8 cellular contexts compared by ENCODE assay signal in the genomic region with DNA sequence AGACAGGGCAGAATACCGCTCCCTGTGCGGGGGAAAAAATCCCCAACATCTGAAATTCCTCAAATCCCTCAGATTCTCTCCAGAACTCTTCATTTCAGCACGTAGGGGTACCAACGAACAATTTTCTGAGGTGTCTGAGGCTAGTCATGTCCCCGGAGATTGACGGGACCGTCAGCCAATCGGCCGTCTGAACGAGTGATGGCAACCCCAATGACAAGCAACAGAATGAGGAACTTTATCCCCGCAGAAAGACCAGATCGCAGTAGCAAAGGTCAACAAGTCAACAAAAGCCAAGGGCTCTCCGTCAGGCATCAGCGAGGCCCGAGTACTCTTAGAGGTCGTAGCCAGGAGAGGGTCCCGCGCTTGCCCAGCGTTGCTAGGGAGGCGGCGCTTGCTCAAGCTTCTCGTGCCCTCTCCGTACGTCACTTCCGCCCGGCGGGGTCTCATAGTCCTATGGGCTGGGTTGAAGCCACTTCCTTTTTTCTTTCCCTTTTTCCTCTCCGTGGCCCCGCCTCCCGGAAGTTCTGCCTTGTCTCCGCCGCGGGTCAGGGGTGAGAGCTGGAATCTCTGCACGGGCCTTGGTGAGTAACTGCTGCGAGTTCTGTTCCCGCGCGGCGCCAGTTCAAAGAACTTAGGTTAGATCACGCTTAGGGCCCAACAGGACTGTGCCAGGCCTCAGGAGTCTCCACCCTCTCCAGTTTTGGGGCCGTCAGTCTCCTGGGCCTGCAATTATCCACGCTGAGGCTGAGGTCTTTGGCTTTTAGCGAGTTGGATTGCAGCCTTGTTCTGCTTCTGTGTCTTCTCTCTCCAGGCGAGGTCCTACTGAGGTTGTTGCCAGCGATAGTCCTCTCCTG. TPM values are rescaled to one million over a fixed set of nuclear protein-coding genes. Genes with fewer than 3 reads are reported as not detected.
A peak's percentile ranks its signal among the peaks of the same experiment; 100 is the strongest.
DNase-seq lines count a peak whose midpoint lies in the region; ATAC-seq, FAIRE-seq and TF ChIP-seq lines count a peak whose summit lies in the region.

A gene with protein sequence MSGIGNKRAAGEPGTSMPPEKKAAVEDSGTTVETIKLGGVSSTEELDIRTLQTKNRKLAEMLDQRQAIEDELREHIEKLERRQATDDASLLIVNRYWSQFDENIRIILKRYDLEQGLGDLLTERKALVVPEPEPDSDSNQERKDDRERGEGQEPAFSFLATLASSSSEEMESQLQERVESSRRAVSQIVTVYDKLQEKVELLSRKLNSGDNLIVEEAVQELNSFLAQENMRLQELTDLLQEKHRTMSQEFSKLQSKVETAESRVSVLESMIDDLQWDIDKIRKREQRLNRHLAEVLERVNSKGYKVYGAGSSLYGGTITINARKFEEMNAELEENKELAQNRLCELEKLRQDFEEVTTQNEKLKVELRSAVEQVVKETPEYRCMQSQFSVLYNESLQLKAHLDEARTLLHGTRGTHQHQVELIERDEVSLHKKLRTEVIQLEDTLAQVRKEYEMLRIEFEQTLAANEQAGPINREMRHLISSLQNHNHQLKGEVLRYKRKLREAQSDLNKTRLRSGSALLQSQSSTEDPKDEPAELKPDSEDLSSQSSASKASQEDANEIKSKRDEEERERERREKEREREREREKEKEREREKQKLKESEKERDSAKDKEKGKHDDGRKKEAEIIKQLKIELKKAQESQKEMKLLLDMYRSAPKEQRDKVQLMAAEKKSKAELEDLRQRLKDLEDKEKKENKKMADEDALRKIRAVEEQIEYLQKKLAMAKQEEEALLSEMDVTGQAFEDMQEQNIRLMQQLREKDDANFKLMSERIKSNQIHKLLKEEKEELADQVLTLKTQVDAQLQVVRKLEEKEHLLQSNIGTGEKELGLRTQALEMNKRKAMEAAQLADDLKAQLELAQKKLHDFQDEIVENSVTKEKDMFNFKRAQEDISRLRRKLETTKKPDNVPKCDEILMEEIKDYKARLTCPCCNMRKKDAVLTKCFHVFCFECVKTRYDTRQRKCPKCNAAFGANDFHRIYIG (plus strand): TSS at position 520 of the 854 bp plus-strand sequence. CDS start 1,571 bp downstream, outside the sequence.

- H3K18ac ChIP-seq in H1 (ENCODE audit: extremely low read depth, low read length), result peak within 1 kb of the TSS; percentile 100

- H4K8ac ChIP-seq in H1 (ENCODE audit: extremely low read depth, insufficient read depth, low read length), result no peak within 1 kb of the TSS

- peak within 1 kb of the TSS; percentile 73 to 91 (median 88) for H3K9ac ChIP-seq in H1 (replicated peaks in 1 of 4; ENCODE audit: extremely low read depth in 1 of 4, low read depth in 3 of 4, low read length in 3 of 4)

- H3K4me3 ChIP-seq in H1 (ENCODE audit: extremely low read depth in 1 of 4, insufficient read depth in 2 of 4, low read depth in 3 of 4, low read length in 4 of 4), result peak within 1 kb of the TSS; percentile 78 to 98 (median 92)

- DNase-seq in COLO829 (ENCODE audit: low spot score), result peak; percentile 98
- peak; percentile 87 for DNase-seq in HTR-8/SVneo (ENCODE audit: insufficient read length, low spot score)
- peak; percentile 98 for DNase-seq in NOMO-1 treated with dmso at 0.1 percent for 144 hours (lab: John Stamatoyannopoulos, UW; ENCODE audit: unreplicated experiment)
- DNase-seq in activated CD8-positive, alpha-beta memory T cell treated with anti-CD3 and anti-CD28 coated beads for 48 hours (ENCODE audit: low read depth in 2 of 3, low spot score in 2 of 3), result peak; percentile 93 to 96 (median 96)
- DNase-seq in H1 (ENCODE audit: low read depth in 1 of 2, low spot score in 2 of 2), result peak; percentile 90 to 99
- peak; percentile 97 to 98 for DNase-seq in memory B cell (ENCODE audit: low spot score in 2 of 2)
- DNase-seq in stimulated activated CD8-positive, alpha-beta memory T cell treated with anti-CD3 and anti-CD28 coated beads, Interleukin-12 subunit alpha, Interleukin-12 subunit beta, amount 100 ng/mL, for 24 hours (ENCODE audit: extremely low read depth), result peak; percentile 99

- peaks cover 3% of the 10 kb centered on the region for H3K27me3 Mint-ChIP-seq in memory B cell

- no peak within 1 kb of the TSS; the same call in 1 of the 2 replicates for H2BK15ac ChIP-seq in H1 (ENCODE audit: low read length)

- WGBS in H1 (ENCODE audit: extremely low coverage in 1 of 2, insufficient coverage in 1 of 2, insufficient read length in 1 of 2, insufficient replicate concordance in 2 of 2, low coverage in 1 of 2, low lambda C conversion rate in 2 of 2, missing lambda C conversion rate in 1 of 2), 2 experiments, result 3% methylated on average over 41 of the region's 45 CpGs; no CpG with 5 or more reads in 1 of the 2 experiments

- peaks cover 4% of the 10 kb centered on the region; the same call in 1 of the 2 replicates for H3K23me2 ChIP-seq in H1 (ENCODE audit: low read depth, low read length)

- no peaks in the 10 kb centered on the region for H3K79me1 ChIP-seq in H1 (ENCODE audit: low read depth, low read length)

- no peak within 1 kb of the TSS for H3K4ac ChIP-seq in H1 (replicated peaks; ENCODE audit: insufficient read length, low read depth, low read length)

- H3K79me2 ChIP-seq in H1 (ENCODE audit: control insufficient read depth in 1 of 2, insufficient read depth in 2 of 2, low read length in 2 of 2), result peaks cover 0 to 41% of the 10 kb centered on the region in 2 experiments; a peak in 3 of 4 replicates

- H4K91ac ChIP-seq in H1 (replicated peaks; ENCODE audit: insufficient read length, low read length), result peak within 1 kb of the TSS; percentile 93

- H2AFZ ChIP-seq in H1 (ENCODE audit: low read length), result peak within 1 kb of the TSS; percentile 100

- POLR2A ChIA-PET in H1 (lab: Charles Lee; ENCODE audit: partially characterized antibody), result interaction anchor here (1.0 to 2.0 kb wide), 9 partner anchors 10 to 89 kb away, joined by 3 to 9 read pairs (median 5); a partner anchor contains a TSS

- no peaks in the 10 kb centered on the region for H3K9me3 Mint-ChIP-seq in memory B cell

- no peak for FAIRE-seq in HTR-8/SVneo (lab: Jason Lieb, UNC)
- FAIRE-seq in H1 (lab: Jason Lieb, UNC), result no peak

- peak within 1 kb of the TSS; percentile 100 for H3K27ac Mint-ChIP-seq in memory B cell

- peak within 1 kb of the TSS; percentile 95 for H2BK5ac ChIP-seq in H1 (ENCODE audit: low read depth, low read length)

- peak within 1 kb of the TSS; percentile 95 for H2BK12ac ChIP-seq in H1 (ENCODE audit: low read depth, low read length)

- peak within 1 kb of the TSS; percentile 87; the same call in 1 of the 2 replicates for H2BK20ac ChIP-seq in H1 (ENCODE audit: low read length)

- no peaks in the 10 kb centered on the region for H3K9me3 ChIP-seq in H1 (ENCODE audit: insufficient read depth in 2 of 2, low read depth in 1 of 2, low read length in 1 of 2)

- H3K4me3 Mint-ChIP-seq in memory B cell, result peak within 1 kb of the TSS; percentile 96

- H2BK120ac ChIP-seq in H1 (replicated peaks; ENCODE audit: low read depth, low read length), result peak within 1 kb of the TSS; percentile 89

- TF ChIP-seq CTCF in H1 (IDR thresholded peaks at IDR 0.05; ENCODE audit: control extremely low read depth in 1 of 3, insufficient read depth in 1 of 3, low read depth in 1 of 3, low read length in 3 of 3), result no peak

- no peak within 1 kb of the TSS for H3K23ac ChIP-seq in H1 (ENCODE audit: insufficient read length)

- TF ChIP-seq POLR2A in H1 (IDR thresholded peaks at IDR 0.05; ENCODE audit: control extremely low read depth in 1 of 2, low read depth in 2 of 2, low read length in 2 of 2), result peak in 1 of 2 experiments; percentile 28; a peak in 1 of 3 replicates

- no peak within 1 kb of the TSS for H3K14ac ChIP-seq in H1 (ENCODE audit: insufficient read length)

- peak within 1 kb of the TSS; percentile 82 for H3K56ac ChIP-seq in H1 (replicated peaks; ENCODE audit: insufficient read length, low read depth, low read length)

- H3K27ac ChIP-seq in H1 (ENCODE audit: low read depth, low read length), result peak within 1 kb of the TSS; percentile 97

- no peak for TF ChIP-seq EP300 in H1 (IDR thresholded peaks at IDR 0.05; ENCODE audit: borderline replicate concordance in 1 of 2, low read depth in 2 of 2, low read length in 2 of 2)

- peak; percentile 97 for ATAC-seq in GM21367 (IDR thresholded peaks at IDR 0.05; ENCODE audit: unreplicated experiment)
- peak; percentile 89 for ATAC-seq in memory B cell (ENCODE audit: low read depth)

- H3K27me3 ChIP-seq in H1 (replicated peaks in 1 of 4; ENCODE audit: control insufficient read depth in 3 of 4, extremely low read depth in 1 of 4, insufficient read depth in 3 of 4, low read length in 3 of 4), result no peaks in the 10 kb centered on the region

- H3K36me3 ChIP-seq in H1 (ENCODE audit: control insufficient read depth in 2 of 4, insufficient read depth in 4 of 4, low read length in 3 of 4), result peaks cover 0 to 19% (median 10%) of the 10 kb centered on the region in 4 experiments; a peak in 4 of 8 replicates

- TF ChIP-seq RAD21 in H1 (IDR thresholded peaks at IDR 0.05 in 1 of 2, conservative IDR thresholded peaks at IDR 0.05 in 1 of 2; ENCODE audit: low read depth in 2 of 2, low read length in 2 of 2), result no peak

- CTCF ChIA-PET in H1 (lab: Charles Lee; ENCODE audit: partially characterized antibody), result interaction anchor here (0.6 to 26.1 kb wide), 14 partner anchors 9 to 98 kb away, joined by 3 to 447 read pairs (median 4); a partner anchor contains a TSS

- H3K4me1 Mint-ChIP-seq in memory B cell, result peaks cover 9% of the 10 kb centered on the region

- peak within 1 kb of the TSS; percentile 54 to 94 for H3K4me2 ChIP-seq in H1 (ENCODE audit: insufficient read depth in 1 of 2, low read depth in 2 of 2, low read length in 2 of 2)

- no peaks in the 10 kb centered on the region for H3K4me1 ChIP-seq in H1 (replicated peaks in 1 of 4; ENCODE audit: control insufficient read depth in 3 of 4, insufficient read depth in 4 of 4, low read length in 3 of 4)

- H2AK5ac ChIP-seq in H1 (ENCODE audit: low read depth, low read length), result no peak within 1 kb of the TSS

- H3K36me3 Mint-ChIP-seq in memory B cell, result peaks cover 6% of the 10 kb centered on the region

- H4K5ac ChIP-seq in H1 (ENCODE audit: insufficient read length, low read depth, low read length), result peak within 1 kb of the TSS; percentile 97

- H4K20me1 ChIP-seq in H1 (replicated peaks in 1 of 2; ENCODE audit: control insufficient read depth in 1 of 2, insufficient read depth in 2 of 2, low read length in 2 of 2), result peaks cover 2 to 13% of the 10 kb centered on the region in 2 experiments

TF ChIP-seq in H1, 55 proteins besides CTCF, POLR2A, EP300 and RAD21 (continues in another document):
- TF ChIP-seq JUND (IDR thresholded peaks at IDR 0.05; ENCODE audit: low read length), result no peak
- no peak for TF ChIP-seq SP4 (IDR thresholded peaks at IDR 0.05; ENCODE audit: low read length)

RNA-seq across cellular contexts. Expression of the gene that starts here (rescaled TPM):
- 61.9 and 65.2 TPM in 2 replicates for total RNA-seq in H1 (2021; fragmentation: NEBNext Ultra II Directional; extraction: Animal tissue kit (Norgen Biotek cat#: 25700))
- 7.3 and 9.4 TPM in 2 replicates for polyA plus RNA-seq in H1 (2011; rRNA removed)
- polyA plus RNA-seq in H1 (2011; cell fraction: cytosol; rRNA removed), result 16.7 TPM
- 9.8 TPM for polyA plus RNA-seq in H1 (2011; cell fraction: nucleus; rRNA removed)
- 29.3 to 59.4 TPM (median 49.3 TPM) in 4 replicates for polyA plus RNA-seq in H1 (2012, experiment 1 of 2)
- polyA plus RNA-seq in H1 (2012, experiment 2 of 2), result 3.2 TPM
- 39.4 TPM for polyA plus RNA-seq in H1 (2013, experiment 1 of 2)
- polyA plus RNA-seq in H1 (2013, experiment 2 of 2), result 36.7 TPM
- polyA minus RNA-seq in H1 (2011; rRNA and poly(A)+ RNA removed), result 45.9 and 62.0 TPM in 2 replicates
- polyA minus RNA-seq in H1 (2011; cell fraction: cytosol; rRNA and poly(A)+ RNA removed), result 21.4 TPM
- 34.2 TPM for polyA minus RNA-seq in H1 (2011; cell fraction: nucleus; rRNA and poly(A)+ RNA removed)

Comparison
In these comparisons a context has a peak if more than half of its experiments do, and no peak if none do; other contexts are left out.
1. Peak in every context shown above with its lines: DNase-seq, ATAC-seq, H3K4me3 ChIP-seq and H3K27ac ChIP-seq.